ENCODE assay signal across 2 cellular contexts in the genomic region with DNA sequence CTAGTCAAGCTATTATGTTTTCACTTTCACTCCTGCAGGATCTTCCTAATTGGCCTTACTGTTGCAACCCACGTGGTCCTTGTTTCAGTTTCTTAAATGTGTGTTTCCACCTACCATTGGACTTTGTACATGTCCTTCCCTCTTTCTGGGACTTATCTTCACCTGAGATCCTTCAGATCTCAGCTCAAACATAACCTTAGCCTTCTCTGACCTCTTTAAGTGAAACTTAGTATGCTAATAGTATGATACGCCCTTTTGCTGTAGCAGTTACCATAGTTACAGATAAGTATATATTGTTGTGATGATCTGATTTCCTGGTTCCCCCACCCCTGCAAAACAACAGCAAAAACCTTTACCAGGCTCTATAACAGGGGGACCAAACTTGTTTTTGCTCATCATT.
TF ChIP-seq lines count a peak whose summit lies in the region.

No MANE protein-coding gene starts in this region.

TF ChIP-seq in HepG2, 621 proteins besides CTCF, POLR2A, EP300 and RAD21:
- TF ChIP-seq RFX1 (IDR thresholded peaks at IDR 0.05), result peak; percentile 11; the same call in 1 of the 2 replicates
- TF ChIP-seq POLR2G (IDR thresholded peaks at IDR 0.05; ENCODE audit: low read depth, low read length), result no peak
- no peak for TF ChIP-seq PAX8 (CRISPR knock-in tag; IDR thresholded peaks at IDR 0.05; ENCODE audit: borderline replicate concordance)

TF ChIP-seq in K562, 482 proteins besides CTCF, POLR2A, EP300 and RAD21:
- TF ChIP-seq RFX1 (IDR thresholded peaks at IDR 0.05) (peak; percentile 77), NR1H2 (CRISPR knock-in tag; IDR thresholded peaks at IDR 0.05) (no peak), U2AF2 (optimal IDR thresholded peaks at IDR 0.05; ENCODE audit: low read depth, low read length) (no peak)
- TF ChIP-seq, protein P1, sequence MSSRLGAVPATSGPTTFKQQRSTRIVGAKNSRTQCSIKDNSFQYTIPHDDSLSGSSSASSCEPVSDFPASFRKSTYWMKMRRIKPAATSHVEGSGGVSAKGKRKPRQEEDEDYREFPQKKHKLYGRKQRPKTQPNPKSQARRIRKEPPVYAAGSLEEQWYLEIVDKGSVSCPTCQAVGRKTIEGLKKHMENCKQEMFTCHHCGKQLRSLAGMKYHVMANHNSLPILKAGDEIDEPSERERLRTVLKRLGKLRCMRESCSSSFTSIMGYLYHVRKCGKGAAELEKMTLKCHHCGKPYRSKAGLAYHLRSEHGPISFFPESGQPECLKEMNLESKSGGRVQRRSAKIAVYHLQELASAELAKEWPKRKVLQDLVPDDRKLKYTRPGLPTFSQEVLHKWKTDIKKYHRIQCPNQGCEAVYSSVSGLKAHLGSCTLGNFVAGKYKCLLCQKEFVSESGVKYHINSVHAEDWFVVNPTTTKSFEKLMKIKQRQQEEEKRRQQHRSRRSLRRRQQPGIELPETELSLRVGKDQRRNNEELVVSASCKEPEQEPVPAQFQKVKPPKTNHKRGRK (tag; IDR thresholded peaks at IDR 0.05), result no peak
